Comparison of ENCODE assay signal across 8 cellular contexts in the genomic region with DNA sequence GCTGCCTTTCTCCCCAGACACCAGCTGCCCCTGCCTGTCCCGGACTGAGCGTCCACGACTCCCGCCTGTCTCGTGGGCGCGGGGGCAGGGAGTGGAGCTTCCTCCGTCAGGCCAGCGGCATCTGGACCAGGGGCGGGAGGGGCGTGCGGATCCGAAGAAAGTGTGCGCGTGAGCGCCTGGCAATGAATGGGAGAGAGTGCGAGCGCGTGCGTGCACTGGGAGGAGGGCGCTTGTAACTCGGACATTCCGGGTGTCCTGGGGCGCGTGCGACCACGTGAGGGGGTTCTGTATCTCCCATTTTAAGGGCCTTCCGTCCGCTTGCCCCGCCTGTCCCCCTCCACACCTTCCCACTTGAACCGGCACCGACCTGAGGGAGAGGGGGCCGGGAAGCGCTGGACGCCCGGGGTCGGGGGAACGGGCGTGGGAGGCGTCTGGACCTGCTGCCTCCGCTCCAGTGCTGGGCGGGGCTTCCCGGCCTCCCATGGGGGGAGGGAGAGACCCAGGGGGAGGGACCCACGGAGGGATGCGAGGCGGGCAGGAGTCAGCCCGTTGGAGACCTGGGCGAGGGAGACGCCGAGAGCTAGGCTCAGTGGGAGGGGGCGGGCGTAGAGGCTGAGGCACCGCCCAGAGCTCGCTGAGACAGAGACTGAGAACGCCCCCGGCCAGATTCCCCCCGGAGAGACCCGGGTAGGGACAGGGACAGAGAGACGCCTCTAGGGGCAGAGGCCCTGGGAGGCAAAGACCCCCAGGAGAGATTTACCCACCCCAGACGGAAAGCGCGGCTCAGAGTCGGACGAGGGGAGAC. TPM values are rescaled to one million over a fixed set of nuclear protein-coding genes. Genes with fewer than 3 reads are reported as not detected.
DNase-seq lines count a peak whose midpoint lies in the region; ATAC-seq and TF ChIP-seq lines count a peak whose summit lies in the region.

A gene with protein sequence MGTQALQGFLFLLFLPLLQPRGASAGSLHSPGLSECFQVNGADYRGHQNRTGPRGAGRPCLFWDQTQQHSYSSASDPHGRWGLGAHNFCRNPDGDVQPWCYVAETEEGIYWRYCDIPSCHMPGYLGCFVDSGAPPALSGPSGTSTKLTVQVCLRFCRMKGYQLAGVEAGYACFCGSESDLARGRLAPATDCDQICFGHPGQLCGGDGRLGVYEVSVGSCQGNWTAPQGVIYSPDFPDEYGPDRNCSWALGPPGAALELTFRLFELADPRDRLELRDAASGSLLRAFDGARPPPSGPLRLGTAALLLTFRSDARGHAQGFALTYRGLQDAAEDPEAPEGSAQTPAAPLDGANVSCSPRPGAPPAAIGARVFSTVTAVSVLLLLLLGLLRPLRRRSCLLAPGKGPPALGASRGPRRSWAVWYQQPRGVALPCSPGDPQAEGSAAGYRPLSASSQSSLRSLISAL (plus strand): TSS at position 665 of the 805 bp plus-strand sequence. CDS start 246 bp downstream, outside the sequence.

- no peak within 1 kb of the TSS for H3K27ac ChIP-seq in effector memory CD4-positive, alpha-beta T cell (ENCODE audit: insufficient read depth, low read length, poor library complexity, severe bottlenecking)
- H3K27ac ChIP-seq in parathyroid adenoma, result peak within 1 kb of the TSS; percentile 20

- peak within 1 kb of the TSS; percentile 66 for H3K4me2 ChIP-seq in parathyroid adenoma (ENCODE audit: low read length)

- H3K9ac ChIP-seq in parathyroid adenoma, result no peak within 1 kb of the TSS

- no peak for ATAC-seq in GM21786 (IDR thresholded peaks at IDR 0.05; ENCODE audit: unreplicated experiment)

- H3K4me3 ChIP-seq in effector memory CD4-positive, alpha-beta T cell (ENCODE audit: insufficient read depth, low read depth, low read length, poor library complexity, severe bottlenecking), result peak within 1 kb of the TSS; percentile 49
- peak within 1 kb of the TSS; percentile 9 for H3K4me3 ChIP-seq in parathyroid adenoma (ENCODE audit: low read depth, low read length)

- H3K79me2 ChIP-seq in parathyroid adenoma, result no peaks in the 10 kb centered on the region

- TF ChIP-seq CTCF in parathyroid adenoma (IDR thresholded peaks at IDR 0.05), result no peak

- DNase-seq in DMS153 (lab: John Stamatoyannopoulos, UW) (peak; percentile 44), DMS153 treated with DMSO at 0.1 percent for 48 hours (lab: John Stamatoyannopoulos, UW; ENCODE audit: unreplicated experiment) (no peak), LHCN-M2 (ENCODE audit: low read depth) (peak; percentile 52), SW480 (ENCODE audit: low spot score) (peak; percentile 81), COLO829 (ENCODE audit: low spot score) (no peak)
- DNase-seq in effector memory CD4-positive, alpha-beta T cell, result no peak

- H3K27me3 ChIP-seq in effector memory CD4-positive, alpha-beta T cell (replicated peaks; ENCODE audit: control insufficient read depth, insufficient read depth, low read length, poor library complexity, severe bottlenecking), result peaks cover 70% of the 10 kb centered on the region
- no peaks in the 10 kb centered on the region for H3K27me3 ChIP-seq in parathyroid adenoma (ENCODE audit: control insufficient read depth, insufficient read depth, low read length)

- H3K4me1 ChIP-seq in effector memory CD4-positive, alpha-beta T cell (ENCODE audit: control insufficient read depth, insufficient read depth, low read length, poor library complexity, severe bottlenecking), result peaks cover 60% of the 10 kb centered on the region
- H3K4me1 ChIP-seq in parathyroid adenoma, result peaks cover 24% of the 10 kb centered on the region

- H2AFZ ChIP-seq in parathyroid adenoma, result peak within 1 kb of the TSS; percentile 70

- H3K36me3 ChIP-seq in effector memory CD4-positive, alpha-beta T cell (ENCODE audit: control insufficient read depth, insufficient read depth, low read length), result no peaks in the 10 kb centered on the region
- no peaks in the 10 kb centered on the region for H3K36me3 ChIP-seq in parathyroid adenoma (ENCODE audit: control insufficient read depth, insufficient read depth, low read length)

- H3K9me3 ChIP-seq in effector memory CD4-positive, alpha-beta T cell (ENCODE audit: control insufficient read depth, low read length), result no peaks in the 10 kb centered on the region
- H3K9me3 ChIP-seq in parathyroid adenoma (ENCODE audit: control insufficient read depth, low read length), result no peaks in the 10 kb centered on the region

RNA-seq across cellular contexts. Expression of the gene that starts here (rescaled TPM):
- 1.5 and 1.7 TPM in 2 replicates for total RNA-seq in LHCN-M2 (2014; rRNA removed)
- polyA plus RNA-seq in LHCN-M2 (2012), result 0.63 TPM

Comparison
In these comparisons a context has a peak if more than half of its experiments do, and no peak if none do; other contexts are left out.
1. DNase-seq: peak in DMS153 (single experiment), LHCN-M2 (single experiment) and SW480 (single experiment); none in DMS153 treated with DMSO at 0.1 percent for 48 hours (single experiment), effector memory CD4-positive, alpha-beta T cell (0 of 3) and COLO829 (single experiment).